ENCODE assay signal across 37 cellular contexts in genomic region chr22:45991108-45991507, GRCh38. TPM values are rescaled to one million over a fixed set of nuclear protein-coding genes. Genes with fewer than 3 reads are reported as not detected.
"Had no signal": no experiment of that assay in that cellular context is flagged by ENCODE, and none has a peak within 500 bp of the region (broad histone marks: within the 10 kb centered on the region; RNA-seq: fewer than 3 reads in every experiment).

No MANE protein-coding gene starts in this region.

- DNase-seq: activated B cell treated with CpG ODN at 0.5 μM for 24 hours; activated CD4-positive, alpha-beta memory T cell treated with anti-CD3 and anti-CD28 coated beads for 36 hours; activated CD4-positive, alpha-beta T cell treated with anti-CD3 and anti-CD28 coated beads for 4 hours; activated CD4-positive, alpha-beta T cell treated with anti-CD3 and anti-CD28 coated beads, Interleukin-2, amount 50 U/mL, for 1 hour; activated CD4-positive, CD25-positive, alpha-beta regulatory T cell treated with anti-CD3 and anti-CD28 coated beads, Interleukin-2, amount 50 U/mL, for 72 hours; activated CD8-positive, alpha-beta memory T cell treated with anti-CD3 and anti-CD28 coated beads, Interleukin-2, amount 50 U/mL, for 4 hours; activated gamma-delta T cell treated with Interleukin-2 at 50 U/mL for 16 hours; activated naive CD4-positive, alpha-beta T cell treated with anti-CD3 and anti-CD28 coated beads for 36 hours; activated T-cell treated with anti-CD3 and anti-CD28 coated beads for 4 hours; activated T-cell treated with anti-CD3 and anti-CD28 coated beads, Interleukin-2, amount 50 U/mL, for 4 hours; adrenal gland; body of pancreas; Kasumi-1; KG1; MG63; NCI-H1048; NCI-H1105 treated with DMSO at 0.1 percent for 48 hours; NCI-H1436; NCI-H1694; NCI-H1930; NCI-H2081 treated with DMSO at 0.1 percent for 48 hours; NCI-H226; NCI-H446 treated with DMSO at 0.1 percent for 48 hours; NCI-H69; NK-92 treated with Interleukin-12 subunit alpha and Interleukin-12 subunit beta, amount 100 ng/mL, for 24 hours; PC-3; Peyer's patch; RPMI8226; SIG-M5 had no signal

- H3K4me3 Mint-ChIP-seq: activated B cell treated with CpG ODN at 0.5 μM for 24 hours; activated CD4-positive, alpha-beta memory T cell treated with anti-CD3 and anti-CD28 coated beads for 36 hours; activated naive CD4-positive, alpha-beta T cell treated with anti-CD3 and anti-CD28 coated beads for 36 hours; activated T-cell treated with anti-CD3 and anti-CD28 coated beads, Interleukin-2, amount 50 U/mL, for 4 hours; activated T-helper 1 cell treated with anti-CD3 and anti-CD28 coated beads, Interleukin-12 subunit alpha, Interleukin-12 subunit beta, Interleukin-2, Interleukin-4 antibody, amounts not matched to agents 30 ng/mL and 10 ng/mL and 1 ng/mL, durations not matched to agents 14 hours and 24 hours and 36 hours; T-helper 1 cell treated with Interleukin-12 subunit alpha and Interleukin-12 subunit beta and Interleukin-4 antibody, amounts not matched to agents 30 μg/mL and 1 μg/mL, for 36 hours; T-helper 2 cell treated with Interferon-gamma antibody and Interleukin-4, amounts not matched to agents 5 μg/mL and 100 μg/mL, for 36 hours had no signal

- H3K9me3 ChIP-seq: adrenal gland, body of pancreas, MG63 had no signal

- H3K36me3 Mint-ChIP-seq: activated CD4-positive, alpha-beta memory T cell treated with anti-CD3 and anti-CD28 coated beads for 36 hours had no signal

- H3K4me1 ChIP-seq: breast epithelium had no signal

- H3K27me3 ChIP-seq: adrenal gland, body of pancreas, breast epithelium, MG63, Peyer's patch had no signal

- H3K27ac ChIP-seq: adrenal gland, body of pancreas, breast epithelium, Peyer's patch had no signal

- H3K4me3 ChIP-seq: adrenal gland, body of pancreas, breast epithelium, MG63, Peyer's patch had no signal

- H3K27ac Mint-ChIP-seq: activated B cell treated with CpG ODN at 0.5 μM for 24 hours; activated CD4-positive, alpha-beta memory T cell treated with anti-CD3 and anti-CD28 coated beads for 36 hours; activated naive CD4-positive, alpha-beta T cell treated with anti-CD3 and anti-CD28 coated beads for 36 hours; activated naive CD4-positive, alpha-beta T cell treated with anti-CD3 and anti-CD28 coated beads, Interleukin-2, amount 50 U/mL, for 72 hours; activated T-helper 1 cell treated with anti-CD3 and anti-CD28 coated beads, Interleukin-12 subunit alpha, Interleukin-12 subunit beta, Interleukin-2, Interleukin-4 antibody, amounts not matched to agents 30 ng/mL and 10 ng/mL and 1 ng/mL, durations not matched to agents 14 hours and 24 hours and 36 hours; T-helper 1 cell treated with Interleukin-12 subunit alpha and Interleukin-12 subunit beta and Interleukin-4 antibody, amounts not matched to agents 30 μg/mL and 1 μg/mL, for 36 hours; T-helper 2 cell treated with Interferon-gamma antibody and Interleukin-4, amounts not matched to agents 5 μg/mL and 100 μg/mL, for 36 hours had no signal

- H3K36me3 ChIP-seq: adrenal gland, breast epithelium, MG63, Peyer's patch had no signal

- H3K9me3 Mint-ChIP-seq: activated B cell treated with CpG ODN at 0.5 μM for 24 hours; activated CD4-positive, alpha-beta memory T cell treated with anti-CD3 and anti-CD28 coated beads for 36 hours; activated naive CD4-positive, alpha-beta T cell treated with anti-CD3 and anti-CD28 coated beads, Interleukin-2, amount 50 U/mL, for 72 hours; activated T-cell treated with anti-CD3 and anti-CD28 coated beads, Interleukin-2, amount 50 U/mL, for 4 hours; activated T-helper 1 cell treated with anti-CD3 and anti-CD28 coated beads, Interleukin-12 subunit alpha, Interleukin-12 subunit beta, Interleukin-2, Interleukin-4 antibody, amounts not matched to agents 30 ng/mL and 10 ng/mL and 1 ng/mL, durations not matched to agents 14 hours and 24 hours and 36 hours; T-helper 1 cell treated with Interleukin-12 subunit alpha and Interleukin-12 subunit beta and Interleukin-4 antibody, amounts not matched to agents 30 μg/mL and 1 μg/mL, for 36 hours; T-helper 2 cell treated with Interferon-gamma antibody and Interleukin-4, amounts not matched to agents 5 μg/mL and 100 μg/mL, for 36 hours had no signal

RNA-seq across cellular contexts. Expression of gene WNT7B, which starts 14.1 kb away (rescaled TPM):
- total RNA-seq: activated B cell treated with CpG ODN at 0.5 μM for 24 hours; activated CD4-positive, alpha-beta memory T cell treated with anti-CD3 and anti-CD28 coated beads for 36 hours; activated naive CD4-positive, alpha-beta T cell treated with anti-CD3 and anti-CD28 coated beads for 36 hours; activated T-helper 1 cell treated with anti-CD3 and anti-CD28 coated beads, Interleukin-12 subunit alpha, Interleukin-12 subunit beta, Interleukin-2, Interleukin-4 antibody, amounts not matched to agents 30 ng/mL and 10 ng/mL and 1 ng/mL, durations not matched to agents 14 hours and 24 hours and 36 hours; cardiac septum; Peyer's patch; Right ventricle myocardium inferior; SK-MEL-5 had no signal
